In genomic region chr6:19297880-19298279, GRCh38 we compare ENCODE assay signal across 14 cellular contexts.
DNase-seq lines count a peak whose midpoint lies in the region; ATAC-seq, FAIRE-seq and TF ChIP-seq lines count a peak whose summit lies in the region.
"Had no signal": no experiment of that assay in that cellular context is flagged by ENCODE, and none has a peak within 500 bp of the region (broad histone marks: within the 10 kb centered on the region; RNA-seq: fewer than 3 reads in every experiment).

No MANE protein-coding gene starts in this region.

- no peaks in the 10 kb centered on the region for H3K79me2 ChIP-seq in H1 (ENCODE audit: control insufficient read depth in 1 of 2, insufficient read depth in 2 of 2, low read length in 2 of 2)

- no peaks in the 10 kb centered on the region for H4K20me1 ChIP-seq in H1 (replicated peaks in 1 of 2; ENCODE audit: control insufficient read depth in 1 of 2, insufficient read depth in 2 of 2, low read length in 2 of 2)

- FAIRE-seq in H1 (lab: Jason Lieb, UNC) = no peak
- FAIRE-seq: pancreas had no signal

- H3K4me1 ChIP-seq in H1 (replicated peaks in 1 of 4; ENCODE audit: control insufficient read depth in 3 of 4, insufficient read depth in 4 of 4, low read length in 3 of 4) = peaks cover 0 to 7% (median 2%) of the 10 kb centered on the region in 4 experiments; a peak in 3 of 7 replicates
- H3K4me1 ChIP-seq in gastrocnemius medialis = peaks cover 0 to 16% of the 10 kb centered on the region in 2 donors
- H3K4me1 ChIP-seq: pancreas had no signal

- no peak overlapping the region for H2AFZ ChIP-seq in H1 (ENCODE audit: low read length)

- no peak for TF ChIP-seq RAD21 in H1 (IDR thresholded peaks at IDR 0.05 in 1 of 2, conservative IDR thresholded peaks at IDR 0.05 in 1 of 2; ENCODE audit: low read depth in 2 of 2, low read length in 2 of 2)

- H3K4me3 ChIP-seq in H1 (ENCODE audit: extremely low read depth in 1 of 4, insufficient read depth in 2 of 4, low read depth in 3 of 4, low read length in 4 of 4) (no peak overlapping the region), gastrocnemius medialis (no peak overlapping the region)
- H3K4me3 ChIP-seq: pancreas had no signal

- peak overlapping the region; percentile 72; the same call in 1 of the 2 replicates for H2BK12ac ChIP-seq in H1 (ENCODE audit: low read depth, low read length)

- no peak overlapping the region for H3K18ac ChIP-seq in H1 (ENCODE audit: extremely low read depth, low read length)

- no peak overlapping the region for H4K91ac ChIP-seq in H1 (replicated peaks; ENCODE audit: insufficient read length, low read length)

- no peak overlapping the region for H3K9ac ChIP-seq in H1 (replicated peaks in 1 of 4; ENCODE audit: extremely low read depth in 1 of 4, low read depth in 3 of 4, low read length in 3 of 4)

- peak; percentile 80 to 96 (median 95) for DNase-seq in NCI-H1417 (lab: John Stamatoyannopoulos, UW)
- no peak for DNase-seq in NCI-H1417 treated with DMSO at 0.1 percent for 48 hours (lab: John Stamatoyannopoulos, UW)
- peak; percentile 99 for DNase-seq in NCI-H2171 treated with DMSO at 0.1 percent for 48 hours (lab: John Stamatoyannopoulos, UW)
- DNase-seq in H1 (ENCODE audit: low read depth in 1 of 2, low spot score in 2 of 2) = no peak
- DNase-seq in gastrocnemius medialis = peak; percentile 10 to 36
- no peak for DNase-seq in T-helper 9 cell
- DNase-seq: 8988T; activated CD8-positive, alpha-beta memory T cell treated with anti-CD3 and anti-CD28 coated beads, Interleukin-2, amount 10 ng/mL, durations not matched to agents 7 days and 5 days; activated naive CD8-positive, alpha-beta T cell treated with anti-CD3 and anti-CD28 coated beads, Interleukin-2, amount 10 ng/mL, durations not matched to agents 7 days and 5 days; mesenchymal stem cell; pancreas; Right ventricle myocardium superior had no signal

- WGBS in H1 (ENCODE audit: extremely low coverage in 1 of 2, insufficient coverage in 1 of 2, insufficient read length in 1 of 2, insufficient replicate concordance in 2 of 2, low coverage in 1 of 2, low lambda C conversion rate in 2 of 2, missing lambda C conversion rate in 1 of 2), 2 experiments = 50% methylated on average over 4 of the region's 4 CpGs; no CpG with 5 or more reads in 1 of the 2 experiments

- ATAC-seq in gastrocnemius medialis (peak; percentile 44 to 74), HG02588 (IDR thresholded peaks at IDR 0.05; ENCODE audit: unreplicated experiment) (no peak), GM18909 (IDR thresholded peaks at IDR 0.05; ENCODE audit: poor library complexity, unreplicated experiment) (no peak)
- ATAC-seq: activated CD8-positive, alpha-beta memory T cell treated with anti-CD3 and anti-CD28 coated beads, Interleukin-2, amount 10 ng/mL, durations not matched to agents 7 days and 5 days; pancreas had no signal

- in situ Hi-C loops in gastrocnemius medialis (cut with MboI; ENCODE audit: low sequenced_read_pairs in 4 of 4) = no loop called here

- H3K79me1 ChIP-seq in H1 (ENCODE audit: low read depth, low read length) = no peaks in the 10 kb centered on the region

- no peak for TF ChIP-seq EP300 in H1 (IDR thresholded peaks at IDR 0.05; ENCODE audit: borderline replicate concordance in 1 of 2, low read depth in 2 of 2, low read length in 2 of 2)

- no peak overlapping the region for H4K5ac ChIP-seq in H1 (ENCODE audit: insufficient read length, low read depth, low read length)

- TF ChIP-seq CTCF in H1 (IDR thresholded peaks at IDR 0.05; ENCODE audit: control extremely low read depth in 1 of 3, insufficient read depth in 1 of 3, low read depth in 1 of 3, low read length in 3 of 3) = no peak
- TF ChIP-seq CTCF in gastrocnemius medialis (IDR thresholded peaks at IDR 0.05 in 4 of 5, conservative IDR thresholded peaks at IDR 0.05 in 1 of 5) = no peak

- no peak overlapping the region for H2BK15ac ChIP-seq in H1 (ENCODE audit: low read length)

- no peaks in the 10 kb centered on the region for H3K36me3 ChIP-seq in H1 (ENCODE audit: control insufficient read depth in 2 of 4, insufficient read depth in 4 of 4, low read length in 3 of 4)
- H3K36me3 ChIP-seq in gastrocnemius medialis = no peaks in the 10 kb centered on the region
- H3K36me3 ChIP-seq: pancreas had no signal

- no peak overlapping the region for H3K4me2 ChIP-seq in H1 (ENCODE audit: insufficient read depth in 1 of 2, low read depth in 2 of 2, low read length in 2 of 2)

- POLR2A ChIA-PET in H1 (lab: Charles Lee; ENCODE audit: partially characterized antibody) = no interaction called here

- H3K14ac ChIP-seq in H1 (ENCODE audit: insufficient read length) = no peak overlapping the region

- H3K23me2 ChIP-seq in H1 (ENCODE audit: low read depth, low read length) = no peaks in the 10 kb centered on the region

- H3K4ac ChIP-seq in H1 (replicated peaks; ENCODE audit: insufficient read length, low read depth, low read length) = no peak overlapping the region

- no peak overlapping the region for H3K56ac ChIP-seq in H1 (replicated peaks; ENCODE audit: insufficient read length, low read depth, low read length)

- H3K23ac ChIP-seq in H1 (ENCODE audit: insufficient read length) = no peak overlapping the region

- H3K27ac ChIP-seq in H1 (ENCODE audit: low read depth, low read length) (no peak overlapping the region), gastrocnemius medialis (no peak overlapping the region)
- H3K27ac ChIP-seq: pancreas had no signal

- intact Hi-C loops in gastrocnemius medialis (cut with DNase I; ENCODE audit: low total_unique reads) = no loop called here

- CTCF ChIA-PET in H1 (lab: Charles Lee; ENCODE audit: partially characterized antibody) = no interaction called here

- H4K8ac ChIP-seq in H1 (ENCODE audit: extremely low read depth, insufficient read depth, low read length) = no peak overlapping the region

- no peak overlapping the region for H2BK20ac ChIP-seq in H1 (ENCODE audit: low read length)

- H2AK5ac ChIP-seq in H1 (ENCODE audit: low read depth, low read length) = no peak overlapping the region

- H3K27me3 ChIP-seq in H1 (replicated peaks in 1 of 4; ENCODE audit: control insufficient read depth in 3 of 4, extremely low read depth in 1 of 4, insufficient read depth in 3 of 4, low read length in 3 of 4) (no peaks in the 10 kb centered on the region), gastrocnemius medialis (no peaks in the 10 kb centered on the region)
- H3K27me3 ChIP-seq: pancreas had no signal

- peak overlapping the region; percentile 55; the same call in 1 of the 2 replicates for H2BK5ac ChIP-seq in H1 (ENCODE audit: low read depth, low read length)

- TF ChIP-seq POLR2A in H1 (IDR thresholded peaks at IDR 0.05; ENCODE audit: control extremely low read depth in 1 of 2, low read depth in 2 of 2, low read length in 2 of 2) (no peak), gastrocnemius medialis (IDR thresholded peaks at IDR 0.05) (no peak)

- no peak overlapping the region for H2BK120ac ChIP-seq in H1 (replicated peaks; ENCODE audit: low read depth, low read length)

- H3K9me3 ChIP-seq in H1 (ENCODE audit: insufficient read depth in 2 of 2, low read depth in 1 of 2, low read length in 1 of 2) (no peaks in the 10 kb centered on the region), gastrocnemius medialis (no peaks in the 10 kb centered on the region)
- H3K9me3 ChIP-seq: pancreas had no signal

TF ChIP-seq in H1, 55 proteins besides CTCF, POLR2A, EP300 and RAD21:
- TF ChIP-seq HDAC6 (IDR thresholded peaks at IDR 0.05; ENCODE audit: low read depth, low read length) = no peak
- no peak for TF ChIP-seq SIX5 (IDR thresholded peaks at IDR 0.05; ENCODE audit: low read depth, low read length)

Comparison
In these comparisons a context has a peak if more than half of its experiments do, and no peak if none do; other contexts are left out.
1. DNase-seq: peak in NCI-H1417 (3 of 3), NCI-H2171 treated with DMSO at 0.1 percent for 48 hours (single experiment) and gastrocnemius medialis (2 of 2); none in NCI-H1417 treated with DMSO at 0.1 percent for 48 hours (single experiment), H1 (0 of 2) and T-helper 9 cell (single experiment).
2. ATAC-seq: peak in gastrocnemius medialis (2 of 2); none in HG02588 (single experiment) and GM18909 (single experiment).